ENCODE assay signal across 8 cellular contexts in genomic region chr7:73557397-73558257, GRCh38. TPM values are rescaled to one million over a fixed set of nuclear protein-coding genes. Genes with fewer than 3 reads are reported as not detected.
A peak's percentile ranks its signal among the peaks of the same experiment; 100 is the strongest.
DNase-seq lines count a peak whose midpoint lies in the region; ATAC-seq and TF ChIP-seq lines count a peak whose summit lies in the region.

Gene BCL7B (minus strand): TSS chr7:73557690. CDS start chr7:73557578, 112 bp downstream.

- H3K9ac ChIP-seq in endodermal cell (ENCODE audit: extremely low read depth, low read length, poor library complexity, severe bottlenecking), result peak within 1 kb of the TSS; percentile 88

- peak within 1 kb of the TSS; percentile 77 for H3K4me3 Mint-ChIP-seq in endodermal cell

- H3K4me1 Mint-ChIP-seq in endodermal cell, result peaks cover 11% of the 10 kb centered on the region

- no peaks in the 10 kb centered on the region for H3K9me3 ChIP-seq in endodermal cell (ENCODE audit: control insufficient read depth, low read length)

- DNase-seq in AML-193 (lab: John Stamatoyannopoulos, UW), result peak; percentile 38 to 45
- peak; percentile 83 for DNase-seq in NCI-H748 (lab: John Stamatoyannopoulos, UW; ENCODE audit: unreplicated experiment)
- DNase-seq in activated CD8-positive, alpha-beta memory T cell treated with anti-CD3 and anti-CD28 coated beads for 48 hours (ENCODE audit: low read depth in 2 of 3, low spot score in 2 of 3), result peak; percentile 50 to 75 (median 68)
- DNase-seq in endodermal cell, result peak; percentile 88
- peak; percentile 93 for DNase-seq in mesenteric fat pad (ENCODE audit: low spot score)
- peak; percentile 44 for DNase-seq in stimulated activated CD8-positive, alpha-beta memory T cell treated with anti-CD3 and anti-CD28 coated beads, Interleukin-15, amount 100 ng/mL, for 1 hour (ENCODE audit: low read depth)

- H3K27me3 Mint-ChIP-seq in endodermal cell (ENCODE audit: insufficient read depth), result peaks cover 26% of the 10 kb centered on the region

- H3K4me3 ChIP-seq in endodermal cell (ENCODE audit: low read length), result peak within 1 kb of the TSS; percentile 97

- WGBS in endodermal cell (ENCODE audit: insufficient coverage in 1 of 2, insufficient read length in 1 of 2), 2 experiments, result 6 to 21% methylated on average over 22 to 83 of the region's 83 CpGs

- H3K36me3 Mint-ChIP-seq in endodermal cell (ENCODE audit: low read depth), result peaks cover 10% of the 10 kb centered on the region

- H3K4me1 ChIP-seq in endodermal cell (ENCODE audit: control insufficient read depth, insufficient read depth, low read length), result no peaks in the 10 kb centered on the region

- no peaks in the 10 kb centered on the region for H3K9me3 Mint-ChIP-seq in endodermal cell

- no peaks in the 10 kb centered on the region for H3K27me3 ChIP-seq in endodermal cell (ENCODE audit: control insufficient read depth, insufficient read depth, low read length, poor library complexity, severe bottlenecking)

- peak within 1 kb of the TSS; percentile 94 for H3K27ac Mint-ChIP-seq in endodermal cell

- ATAC-seq in GM18909 (IDR thresholded peaks at IDR 0.05; ENCODE audit: poor library complexity, unreplicated experiment) (peak; percentile 57), HG03159 (IDR thresholded peaks at IDR 0.05; ENCODE audit: unreplicated experiment) (peak; percentile 49)

- no peak for TF ChIP-seq CTCF in endodermal cell (conservative IDR thresholded peaks at IDR 0.05)

- H3K27ac ChIP-seq in endodermal cell (ENCODE audit: low read depth, low read length), result peak within 1 kb of the TSS; percentile 99

- peaks cover 8% of the 10 kb centered on the region for H3K36me3 ChIP-seq in endodermal cell (ENCODE audit: control insufficient read depth, insufficient read depth, low read length)

RNA-seq across cellular contexts. Expression of gene BCL7B, which starts in this region (rescaled TPM):
- total RNA-seq in endodermal cell (10 to 100 TPM; 31.0 to 37.7 TPM), mesenteric fat pad (80.1 TPM)
- 36.9 TPM for polyA plus RNA-seq in endodermal cell (2013, experiment 1 of 2)
- 33.5 TPM for polyA plus RNA-seq in endodermal cell (2013, experiment 2 of 2)

Comparison
In these comparisons a context has a peak if more than half of its experiments do, and no peak if none do; other contexts are left out.
1. Peak in every context shown above with its lines: DNase-seq, ATAC-seq, H3K4me3 ChIP-seq and H3K27ac ChIP-seq.
2. DNase-seq: peak in every context shown above with its lines; median percentile 93 in mesenteric fat pad; 88 in endodermal cell; 83 in NCI-H748; 68 in activated CD8-positive, alpha-beta memory T cell treated with anti-CD3 and anti-CD28 coated beads for 48 hours; 44 in stimulated activated CD8-positive, alpha-beta memory T cell treated with anti-CD3 and anti-CD28 coated beads, Interleukin-15, amount 100 ng/mL, for 1 hour; 42 in AML-193.